In the genomic region with DNA sequence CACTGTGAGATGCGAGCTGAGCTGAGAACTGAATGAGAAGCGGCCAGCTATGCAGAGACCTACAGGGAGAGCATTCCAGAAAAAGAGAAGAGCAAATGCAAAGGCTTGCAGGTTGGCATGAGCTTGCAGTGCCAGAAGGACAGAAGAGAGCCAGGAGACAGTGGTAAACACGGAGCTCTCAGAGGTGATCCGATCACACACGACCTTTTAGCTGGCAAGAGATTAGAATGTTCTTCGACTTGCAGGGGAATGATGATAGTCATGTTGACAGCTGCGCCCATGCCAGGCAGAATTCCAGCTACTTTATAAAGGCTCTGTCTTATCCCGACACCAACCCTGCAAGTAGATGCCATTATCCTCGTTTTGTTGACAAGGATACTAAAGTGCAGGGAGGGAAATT, we compare ENCODE assay signal across 27 cellular contexts.
A peak's percentile ranks its signal among the peaks of the same experiment; 100 is the strongest.
DNase-seq lines count a peak whose midpoint lies in the region; ATAC-seq, FAIRE-seq and TF ChIP-seq lines count a peak whose summit lies in the region.
"Had no signal": no experiment of that assay in that cellular context is flagged by ENCODE, and none has a peak within 500 bp of the region (broad histone marks: within the 10 kb centered on the region; RNA-seq: fewer than 3 reads in every experiment).

No MANE protein-coding gene starts in this region.

- H3K27ac ChIP-seq in right atrium auricular region: no peak overlapping the region
- H3K27ac ChIP-seq: BLaER1 had no signal

- intact Hi-C loops in Right ventricle myocardium inferior (cut with DNase I): no loop called here

- TF ChIP-seq CTCF in right atrium auricular region (IDR thresholded peaks at IDR 0.05) (no peak), bronchial epithelial cell (IDR thresholded peaks at IDR 0.05; ENCODE audit: insufficient read depth, low read length, severe bottlenecking) (no peak)

- H3K4me3 ChIP-seq in right atrium auricular region: no peak overlapping the region
- no peak overlapping the region for H3K4me3 ChIP-seq in bronchial epithelial cell (ENCODE audit: low read depth, low read length)
- H3K4me3 ChIP-seq: BLaER1 had no signal

- no peaks in the 10 kb centered on the region for H3K9me3 ChIP-seq in right atrium auricular region
- H3K9me3 ChIP-seq: BE2C, BLaER1 had no signal

- H3K27me3 ChIP-seq in right atrium auricular region (no peaks in the 10 kb centered on the region), bronchial epithelial cell (ENCODE audit: control insufficient read depth, insufficient read depth, low read length) (no peaks in the 10 kb centered on the region)
- H3K27me3 ChIP-seq: BE2C, BLaER1 had no signal

- no peak for DNase-seq in Right ventricle myocardium inferior (ENCODE audit: missing footprints)
- DNase-seq in right atrium auricular region (ENCODE audit: low spot score): no peak
- DNase-seq in G401 (ENCODE audit: low spot score): peak; percentile 84
- DNase-seq in bronchial epithelial cell (ENCODE audit: low read depth): no peak
- DNase-seq in cerebellum (ENCODE audit: low spot score): peak; percentile 58
- no peak for DNase-seq in activated CD8-positive, alpha-beta memory T cell treated with anti-CD3 and anti-CD28 coated beads for 24 hours
- DNase-seq in dermis blood vessel endothelial cell: no peak
- DNase-seq: 8988T; ACHN; BE2C; CD4-positive, alpha-beta memory T cell; CD4-positive, CD25-positive, alpha-beta regulatory T cell; CD8-positive, alpha-beta memory T cell; COR-L47; DMS 273 treated with DMSO at 0.1 percent for 48 hours; DMS153; DMS53; DMS79; DND-41; EL; GF-D8 had no signal

- H3K36me3 ChIP-seq in right atrium auricular region (no peaks in the 10 kb centered on the region), bronchial epithelial cell (ENCODE audit: control insufficient read depth, insufficient read depth, low read length) (no peaks in the 10 kb centered on the region)
- H3K36me3 ChIP-seq: BE2C, BLaER1 had no signal

- ATAC-seq in Right ventricle myocardium inferior: peak; percentile 60
- no peak for ATAC-seq in GM19467 (IDR thresholded peaks at IDR 0.05; ENCODE audit: unreplicated experiment)

- in situ Hi-C loops in G401 (cut with HindIII; ENCODE audit: low sequenced_read_pairs): no loop called here

- no peaks in the 10 kb centered on the region for H3K4me1 ChIP-seq in right atrium auricular region
- H3K4me1 ChIP-seq: BE2C had no signal

- FAIRE-seq in bronchial epithelial cell (lab: Jason Lieb, UNC): peak; percentile 83
- FAIRE-seq: A204.1, G401.6, GM12891, GM19239 had no signal

Comparison
In these comparisons a context has a peak if more than half of its experiments do, and no peak if none do; other contexts are left out.
1. DNase-seq: peak in G401 (single experiment) and cerebellum (single experiment); none in Right ventricle myocardium inferior (single experiment), right atrium auricular region (single experiment), bronchial epithelial cell (single experiment), activated CD8-positive, alpha-beta memory T cell treated with anti-CD3 and anti-CD28 coated beads for 24 hours (single experiment) and dermis blood vessel endothelial cell (single experiment).